In the genomic region with DNA sequence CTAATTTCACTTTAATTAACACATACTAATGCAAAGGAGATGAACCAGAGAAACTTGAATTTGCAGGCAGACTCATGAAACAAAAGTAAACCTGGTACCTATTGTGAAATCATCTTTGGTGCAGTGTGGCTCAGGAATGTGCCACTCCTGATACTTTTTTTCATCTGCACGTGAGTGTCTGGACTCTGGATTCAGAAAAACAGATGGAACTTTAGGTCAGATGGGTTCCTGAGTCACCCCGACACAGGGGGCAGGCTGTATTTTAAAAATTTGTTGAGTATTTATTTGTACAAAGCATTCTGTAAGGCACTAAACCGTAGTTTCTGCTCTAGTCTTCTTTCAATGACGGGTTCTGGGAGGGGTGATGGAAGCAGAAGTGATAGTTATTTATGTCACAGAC, we compare ENCODE assay signal across 9 cellular contexts. TPM values are rescaled to one million over a fixed set of nuclear protein-coding genes. Genes with fewer than 3 reads are reported as not detected.
DNase-seq lines count a peak whose midpoint lies in the region; ATAC-seq and TF ChIP-seq lines count a peak whose summit lies in the region.
"Had no signal": no experiment of that assay in that cellular context is flagged by ENCODE, and none has a peak within 500 bp of the region (broad histone marks: within the 10 kb centered on the region; RNA-seq: fewer than 3 reads in every experiment).

No MANE protein-coding gene starts in this region.

- H4K5ac ChIP-seq in IMR-90 (ENCODE audit: low read depth, low read length) = peak overlapping the region; percentile 11; the same call in 1 of the 2 replicates

- H3K27me3 ChIP-seq in ACC112 (ENCODE audit: insufficient read depth, low read length) (no peaks in the 10 kb centered on the region), IMR-90 (ENCODE audit: control insufficient read depth, insufficient read depth, low read length) (no peaks in the 10 kb centered on the region)

- H3K79me2 ChIP-seq in ACC112 (ENCODE audit: control insufficient read depth, insufficient read depth, low read length, unreplicated experiment) = no peaks in the 10 kb centered on the region

- H3K9ac ChIP-seq in IMR-90 (ENCODE audit: low read depth, low read length) = no peak overlapping the region

- H2AFZ ChIP-seq in ACC112 (ENCODE audit: low read length, unreplicated experiment) (peak overlapping the region; percentile 40), IMR-90 (replicated peaks; ENCODE audit: low read length, poor library complexity) (no peak overlapping the region)

- peak overlapping the region; percentile 87 for H2BK5ac ChIP-seq in IMR-90 (ENCODE audit: low read depth, low read length, poor library complexity, severe bottlenecking)

- peaks cover 6% of the 10 kb centered on the region for H3K9me1 ChIP-seq in IMR-90 (ENCODE audit: insufficient read depth, low read length)

- H3K4me1 ChIP-seq in ACC112 (ENCODE audit: control insufficient read depth, insufficient read depth, low read length, unreplicated experiment) (peaks cover 39% of the 10 kb centered on the region), IMR-90 (ENCODE audit: control insufficient read depth, insufficient read depth, low read length) (peaks cover 17% of the 10 kb centered on the region)

- ATAC-seq in IMR-90 (ENCODE audit: low read depth) (peak; percentile 62), HG03469 (IDR thresholded peaks at IDR 0.05; ENCODE audit: unreplicated experiment) (no peak), HG02798 (IDR thresholded peaks at IDR 0.05; ENCODE audit: poor library complexity, unreplicated experiment) (no peak)

- H3K79me1 ChIP-seq in IMR-90 (ENCODE audit: low read depth in 1 of 2, low read length in 2 of 2) = no peaks in the 10 kb centered on the region

- no peak overlapping the region for H2BK15ac ChIP-seq in IMR-90 (ENCODE audit: low read depth, low read length)

- H2AK9ac ChIP-seq in IMR-90 (replicated peaks; ENCODE audit: low read depth, low read length, poor library complexity) = no peak overlapping the region

- H3K36me3 ChIP-seq in ACC112 (ENCODE audit: insufficient read depth, low read length) = no peaks in the 10 kb centered on the region
- no peaks in the 10 kb centered on the region for H3K36me3 ChIP-seq in IMR-90 (ENCODE audit: control insufficient read depth, insufficient read depth, low read length)

- POLR2A ChIA-PET in IMR-90 (lab: Charles Lee; ENCODE audit: unreplicated experiment) = no interaction called here

- H3K27ac ChIP-seq in ACC112 (ENCODE audit: low read depth, low read length) (peak overlapping the region; percentile 93), IMR-90 (ENCODE audit: insufficient read depth, low read length) (peak overlapping the region; percentile 55; the same call in 1 of the 2 replicates), cingulate gyrus (ENCODE audit: low read depth, low read length) (peak overlapping the region; percentile 73)
- H3K27ac ChIP-seq: SK-N-MC had no signal

- DNase-seq in IMR-90 (peak; percentile 88), mucosa of gallbladder (ENCODE audit: low spot score) (peak; percentile 59), NCI-H2171 (lab: John Stamatoyannopoulos, UW) (no peak), C1 segment of cervical spinal cord (lab: John Stamatoyannopoulos, UW) (no peak)

- no TSS peak for BruUV-seq in IMR-90 (replicated peaks; lab: Mats Ljungman, UMichigan)

- H3K14ac ChIP-seq in IMR-90 (replicated peaks; ENCODE audit: low read depth, low read length) = no peak overlapping the region

- no peak for TF ChIP-seq RAD21 in IMR-90 (IDR thresholded peaks at IDR 0.05; ENCODE audit: low read length)

- no peak overlapping the region for H2AK5ac ChIP-seq in IMR-90 (ENCODE audit: low read depth, low read length)

- H4K20me1 ChIP-seq in IMR-90 (ENCODE audit: insufficient read depth, low read length) = peaks cover 4% of the 10 kb centered on the region; the same call in 1 of the 2 replicates

- intact Hi-C loops in IMR-90 (cut with micrococcal nuclease) = loop anchor here (1.0 to 5.0 kb wide), 2 partner anchors 52 to 124 kb away; partner anchors contain the start of genes ISCA1 and TUT7

- WGBS in IMR-90 (ENCODE audit: extremely low coverage in 2 of 2, insufficient read length in 1 of 2), 2 experiments = 0% methylated on average over 2 of the region's 4 CpGs; no CpG with 5 or more reads in 1 of the 2 experiments

- in situ Hi-C loops in IMR-90 (cut with MboI; ENCODE audit: low sequenced_read_pairs) = no loop called here

- H3K18ac ChIP-seq in IMR-90 (ENCODE audit: low read depth, low read length) = peak overlapping the region; percentile 56; the same call in 1 of the 2 replicates

- peak overlapping the region; percentile 45 for H2BK120ac ChIP-seq in IMR-90 (ENCODE audit: low read depth, low read length)

- no peak overlapping the region for H4K91ac ChIP-seq in IMR-90 (ENCODE audit: insufficient read depth, low read depth, low read length)

- dilution Hi-C loops in IMR-90 (cut with HindIII; ENCODE audit: low sequenced_read_pairs, unreplicated experiment) = no loop called here

- CTCF ChIA-PET in IMR-90 (lab: Yijun Ruan, JAX) = interaction anchor here (0.6 to 1.7 kb wide), 2 partner anchors 8 to 854 kb away, joined by 4 to 6 read pairs; no protein-coding TSS in a partner anchor

- peak overlapping the region; percentile 74 for H3K4me2 ChIP-seq in IMR-90 (ENCODE audit: low read depth, low read length)

- TF ChIP-seq CTCF in IMR-90 (conservative IDR thresholded peaks at IDR 0.05; ENCODE audit: low read depth, low read length) = no peak

- no peak for TF ChIP-seq POLR2A in IMR-90 (IDR thresholded peaks at IDR 0.05; ENCODE audit: low read depth, low read length)

- peak overlapping the region; percentile 18; the same call in 1 of the 2 replicates for H2BK20ac ChIP-seq in IMR-90 (ENCODE audit: low read depth, low read length)

- H3K9me3 ChIP-seq in IMR-90 (ENCODE audit: control insufficient read depth, insufficient read depth, low read length) = no peaks in the 10 kb centered on the region

- H3K4me3 ChIP-seq in ACC112 (ENCODE audit: low read depth, low read length) (peak overlapping the region; percentile 46), IMR-90 (ENCODE audit: insufficient read depth, low read depth, low read length) (peak overlapping the region; percentile 8; the same call in 1 of the 2 replicates)

- peak overlapping the region in 1 of 2 experiments; percentile 30; a peak in 2 of 4 replicates for H4K8ac ChIP-seq in IMR-90 (ENCODE audit: low read depth in 2 of 2, low read length in 2 of 2)

- H3K4ac ChIP-seq in IMR-90 (ENCODE audit: low read depth, low read length) = peak overlapping the region; percentile 9; the same call in 1 of the 2 replicates

- H3K56ac ChIP-seq in IMR-90 (ENCODE audit: extremely low read depth, insufficient read depth, low read length) = peak overlapping the region; percentile 51; the same call in 1 of the 2 replicates

- H3K23ac ChIP-seq in IMR-90 (ENCODE audit: low read depth, low read length) = peak overlapping the region; percentile 21; the same call in 1 of the 2 replicates

TF ChIP-seq in IMR-90, 13 proteins besides CTCF, POLR2A, EP300 and RAD21:
- peak; percentile 97 for TF ChIP-seq CEBPB (IDR thresholded peaks at IDR 0.05; ENCODE audit: low read depth, low read length)
- TF ChIP-seq SMC3 (IDR thresholded peaks at IDR 0.05; ENCODE audit: low read depth, low read length) = no peak
- no peak for TF ChIP-seq MXI1 (IDR thresholded peaks at IDR 0.05; ENCODE audit: borderline replicate concordance, low read depth, low read length)
- peak; percentile 70 for TF ChIP-seq RCOR1 (IDR thresholded peaks at IDR 0.05; ENCODE audit: insufficient replicate concordance, low read length)
- TF ChIP-seq NFE2L2 (IDR thresholded peaks at IDR 0.05; ENCODE audit: low read depth, low read length) = 0 out of 2 replicates have a peak, but pooled peaks have one; percentile 21
- TF ChIP-seq CHD1 (IDR thresholded peaks at IDR 0.05; ENCODE audit: low read depth, low read length) = no peak
- TF ChIP-seq MAFK (IDR thresholded peaks at IDR 0.05; ENCODE audit: low read depth, low read length) = peak; percentile 25; the same call in 1 of the 2 replicates
- TF ChIP-seq USF2 (IDR thresholded peaks at IDR 0.05; ENCODE audit: low read depth, low read length) = peak; percentile 42
- TF ChIP-seq RFX5 (IDR thresholded peaks at IDR 0.05; ENCODE audit: low read depth, low read length) = no peak
- TF ChIP-seq MAZ (IDR thresholded peaks at IDR 0.05; ENCODE audit: borderline replicate concordance, low read depth, low read length) = no peak; the same call in 1 of the 2 replicates
- TF ChIP-seq, protein P1, sequence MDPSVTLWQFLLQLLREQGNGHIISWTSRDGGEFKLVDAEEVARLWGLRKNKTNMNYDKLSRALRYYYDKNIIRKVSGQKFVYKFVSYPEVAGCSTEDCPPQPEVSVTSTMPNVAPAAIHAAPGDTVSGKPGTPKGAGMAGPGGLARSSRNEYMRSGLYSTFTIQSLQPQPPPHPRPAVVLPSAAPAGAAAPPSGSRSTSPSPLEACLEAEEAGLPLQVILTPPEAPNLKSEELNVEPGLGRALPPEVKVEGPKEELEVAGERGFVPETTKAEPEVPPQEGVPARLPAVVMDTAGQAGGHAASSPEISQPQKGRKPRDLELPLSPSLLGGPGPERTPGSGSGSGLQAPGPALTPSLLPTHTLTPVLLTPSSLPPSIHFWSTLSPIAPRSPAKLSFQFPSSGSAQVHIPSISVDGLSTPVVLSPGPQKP (IDR thresholded peaks at IDR 0.05; ENCODE audit: borderline replicate concordance, low read depth, low read length) = no peak
- peak; percentile 44; the same call in 1 of the 2 replicates for TF ChIP-seq FOS (IDR thresholded peaks at IDR 0.05; ENCODE audit: low read depth, low read length)
- TF ChIP-seq BHLHE40 (IDR thresholded peaks at IDR 0.05; ENCODE audit: low read depth, low read length) = peak; percentile 100

RNA-seq across cellular contexts. Expression of gene TUT7, which starts 52.2 kb away (rescaled TPM):
- total RNA-seq in IMR-90 (2012; rRNA removed) (33.3 and 58.3 TPM in 2 replicates), mucosa of gallbladder (25.1 TPM)
- 13.3 and 14.4 TPM in 2 replicates for polyA plus RNA-seq in IMR-90 (2012; rRNA removed)
- polyA plus RNA-seq in IMR-90 (2012; cell fraction: cytosol; rRNA removed) = 1.1 and 3.5 TPM in 2 replicates
- 1.2 and 18.6 TPM in 2 replicates for polyA plus RNA-seq in IMR-90 (2012; cell fraction: nucleus; rRNA removed; ENCODE audit: low replicate concordance)

Comparison
In these comparisons a context has a peak if more than half of its experiments do, and no peak if none do; other contexts are left out.
1. DNase-seq: peak in IMR-90 (single experiment) and mucosa of gallbladder (single experiment); none in NCI-H2171 (single experiment) and C1 segment of cervical spinal cord (0 of 14).
2. Peak in every context shown above with its lines, with median percentiles within 50 percentile points of each other: H3K27ac ChIP-seq.